1 cellular context compared by ENCODE assay signal in the genomic region with DNA sequence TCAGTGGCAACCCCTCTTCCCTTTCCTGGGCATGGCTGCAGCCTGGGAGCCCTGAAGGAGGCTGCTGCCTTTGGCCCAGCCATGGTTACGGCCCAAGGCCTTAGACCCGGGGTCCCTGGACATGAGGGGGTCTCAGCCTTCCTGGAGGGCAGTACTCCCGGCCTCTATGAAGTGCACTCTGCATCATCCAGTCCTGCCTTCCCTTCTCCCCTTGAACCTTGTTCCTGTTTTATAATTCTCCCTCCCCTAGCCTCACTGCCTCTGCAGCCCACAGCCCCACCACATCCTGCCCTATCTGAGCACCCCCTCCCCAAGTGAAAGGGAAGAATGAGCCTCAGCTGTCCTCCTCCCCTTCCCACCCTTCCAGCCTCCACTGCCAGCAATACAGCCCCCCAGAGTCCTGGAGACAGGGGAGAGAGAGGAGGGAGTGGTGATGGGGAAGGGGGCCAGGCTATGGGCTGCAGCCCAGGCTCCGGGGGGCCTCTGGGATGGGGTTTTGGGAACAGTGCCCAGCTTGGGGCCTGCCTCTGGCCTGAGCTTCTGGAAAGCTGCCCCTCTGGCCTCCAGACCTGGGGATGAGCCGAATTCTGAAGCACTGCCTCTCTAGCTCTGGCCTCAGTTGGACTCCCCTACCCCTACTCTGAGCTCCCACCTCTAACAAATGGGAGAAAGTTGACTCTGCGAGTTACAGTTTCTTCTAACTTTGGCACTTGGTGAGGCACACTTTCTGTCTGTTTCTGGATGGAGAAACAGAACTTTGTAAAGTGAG.
A peak's percentile ranks its signal among the peaks of the same experiment; 100 is the strongest.
TF ChIP-seq lines count a peak whose summit lies in the region.

No MANE protein-coding gene starts in this region.

TF ChIP-seq in GM12878, 131 proteins besides CTCF, POLR2A, EP300 and RAD21:
- TF ChIP-seq SPI1 (IDR thresholded peaks at IDR 0.05; ENCODE audit: borderline replicate concordance, insufficient read depth, low read depth, low read length) (no peak), SRF (IDR thresholded peaks at IDR 0.05; ENCODE audit: low read depth in 2 of 2, low read length in 2 of 2) (no peak), MXI1 (IDR thresholded peaks at IDR 0.05; ENCODE audit: low read depth, low read length) (no peak), POLR2AphosphoS5 (IDR thresholded peaks at IDR 0.05; ENCODE audit: low read length) (peak; percentile 8; the same call in 1 of the 2 replicates), SREBF2 (IDR thresholded peaks at IDR 0.05; ENCODE audit: low read length) (no peak), TBL1XR1 (IDR thresholded peaks at IDR 0.05; ENCODE audit: low read depth, low read length) (no peak), NR2C2 (IDR thresholded peaks at IDR 0.05; ENCODE audit: borderline replicate concordance, control insufficient read depth, insufficient read length, low read depth) (no peak), SMAD5 (IDR thresholded peaks at IDR 0.05; ENCODE audit: low read depth) (0 out of 2 replicates have a peak, but pooled peaks have one; percentile 34)
- TF ChIP-seq, protein P1, sequence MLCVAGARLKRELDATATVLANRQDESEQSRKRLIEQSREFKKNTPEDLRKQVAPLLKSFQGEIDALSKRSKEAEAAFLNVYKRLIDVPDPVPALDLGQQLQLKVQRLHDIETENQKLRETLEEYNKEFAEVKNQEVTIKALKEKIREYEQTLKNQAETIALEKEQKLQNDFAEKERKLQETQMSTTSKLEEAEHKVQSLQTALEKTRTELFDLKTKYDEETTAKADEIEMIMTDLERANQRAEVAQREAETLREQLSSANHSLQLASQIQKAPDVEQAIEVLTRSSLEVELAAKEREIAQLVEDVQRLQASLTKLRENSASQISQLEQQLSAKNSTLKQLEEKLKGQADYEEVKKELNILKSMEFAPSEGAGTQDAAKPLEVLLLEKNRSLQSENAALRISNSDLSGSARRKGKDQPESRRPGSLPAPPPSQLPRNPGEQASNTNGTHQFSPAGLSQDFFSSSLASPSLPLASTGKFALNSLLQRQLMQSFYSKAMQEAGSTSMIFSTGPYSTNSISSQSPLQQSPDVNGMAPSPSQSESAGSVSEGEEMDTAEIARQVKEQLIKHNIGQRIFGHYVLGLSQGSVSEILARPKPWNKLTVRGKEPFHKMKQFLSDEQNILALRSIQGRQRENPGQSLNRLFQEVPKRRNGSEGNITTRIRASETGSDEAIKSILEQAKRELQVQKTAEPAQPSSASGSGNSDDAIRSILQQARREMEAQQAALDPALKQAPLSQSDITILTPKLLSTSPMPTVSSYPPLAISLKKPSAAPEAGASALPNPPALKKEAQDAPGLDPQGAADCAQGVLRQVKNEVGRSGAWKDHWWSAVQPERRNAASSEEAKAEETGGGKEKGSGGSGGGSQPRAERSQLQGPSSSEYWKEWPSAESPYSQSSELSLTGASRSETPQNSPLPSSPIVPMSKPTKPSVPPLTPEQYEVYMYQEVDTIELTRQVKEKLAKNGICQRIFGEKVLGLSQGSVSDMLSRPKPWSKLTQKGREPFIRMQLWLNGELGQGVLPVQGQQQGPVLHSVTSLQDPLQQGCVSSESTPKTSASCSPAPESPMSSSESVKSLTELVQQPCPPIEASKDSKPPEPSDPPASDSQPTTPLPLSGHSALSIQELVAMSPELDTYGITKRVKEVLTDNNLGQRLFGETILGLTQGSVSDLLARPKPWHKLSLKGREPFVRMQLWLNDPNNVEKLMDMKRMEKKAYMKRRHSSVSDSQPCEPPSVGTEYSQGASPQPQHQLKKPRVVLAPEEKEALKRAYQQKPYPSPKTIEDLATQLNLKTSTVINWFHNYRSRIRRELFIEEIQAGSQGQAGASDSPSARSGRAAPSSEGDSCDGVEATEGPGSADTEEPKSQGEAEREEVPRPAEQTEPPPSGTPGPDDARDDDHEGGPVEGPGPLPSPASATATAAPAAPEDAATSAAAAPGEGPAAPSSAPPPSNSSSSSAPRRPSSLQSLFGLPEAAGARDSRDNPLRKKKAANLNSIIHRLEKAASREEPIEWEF (IDR thresholded peaks at IDR 0.05; ENCODE audit: insufficient replicate concordance, low read depth, low read length): no peak
- TF ChIP-seq, protein P2, sequence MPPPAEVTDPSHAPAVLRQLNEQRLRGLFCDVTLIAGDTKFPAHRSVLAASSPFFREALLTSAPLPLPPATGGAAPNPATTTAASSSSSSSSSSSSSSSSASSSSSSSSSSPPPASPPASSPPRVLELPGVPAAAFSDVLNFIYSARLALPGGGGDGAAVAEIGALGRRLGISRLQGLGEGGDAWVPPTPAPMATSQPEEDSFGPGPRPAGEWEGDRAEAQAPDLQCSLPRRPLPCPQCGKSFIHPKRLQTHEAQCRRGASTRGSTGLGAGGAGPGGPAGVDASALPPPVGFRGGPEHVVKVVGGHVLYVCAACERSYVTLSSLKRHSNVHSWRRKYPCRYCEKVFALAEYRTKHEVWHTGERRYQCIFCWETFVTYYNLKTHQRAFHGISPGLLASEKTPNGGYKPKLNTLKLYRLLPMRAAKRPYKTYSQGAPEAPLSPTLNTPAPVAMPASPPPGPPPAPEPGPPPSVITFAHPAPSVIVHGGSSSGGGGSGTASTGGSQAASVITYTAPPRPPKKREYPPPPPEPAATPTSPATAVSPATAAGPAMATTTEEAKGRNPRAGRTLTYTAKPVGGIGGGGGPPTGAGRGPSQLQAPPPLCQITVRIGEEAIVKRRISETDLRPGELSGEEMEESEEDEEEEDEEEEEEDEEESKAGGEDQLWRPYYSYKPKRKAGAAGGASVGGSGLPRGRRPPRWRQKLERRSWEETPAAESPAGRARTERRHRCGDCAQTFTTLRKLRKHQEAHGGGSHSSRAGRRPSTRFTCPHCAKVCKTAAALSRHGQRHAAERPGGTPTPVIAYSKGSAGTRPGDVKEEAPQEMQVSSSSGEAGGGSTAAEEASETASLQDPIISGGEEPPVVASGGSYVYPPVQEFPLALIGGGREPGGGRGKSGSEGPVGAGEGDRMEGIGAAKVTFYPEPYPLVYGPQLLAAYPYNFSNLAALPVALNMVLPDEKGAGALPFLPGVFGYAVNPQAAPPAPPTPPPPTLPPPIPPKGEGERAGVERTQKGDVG (CRISPR knock-in tag; IDR thresholded peaks at IDR 0.05): 0 out of 2 replicates have a peak, but pooled peaks have one; percentile 39
- TF ChIP-seq, protein P3, sequence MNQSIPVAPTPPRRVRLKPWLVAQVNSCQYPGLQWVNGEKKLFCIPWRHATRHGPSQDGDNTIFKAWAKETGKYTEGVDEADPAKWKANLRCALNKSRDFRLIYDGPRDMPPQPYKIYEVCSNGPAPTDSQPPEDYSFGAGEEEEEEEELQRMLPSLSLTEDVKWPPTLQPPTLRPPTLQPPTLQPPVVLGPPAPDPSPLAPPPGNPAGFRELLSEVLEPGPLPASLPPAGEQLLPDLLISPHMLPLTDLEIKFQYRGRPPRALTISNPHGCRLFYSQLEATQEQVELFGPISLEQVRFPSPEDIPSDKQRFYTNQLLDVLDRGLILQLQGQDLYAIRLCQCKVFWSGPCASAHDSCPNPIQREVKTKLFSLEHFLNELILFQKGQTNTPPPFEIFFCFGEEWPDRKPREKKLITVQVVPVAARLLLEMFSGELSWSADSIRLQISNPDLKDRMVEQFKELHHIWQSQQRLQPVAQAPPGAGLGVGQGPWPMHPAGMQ (IDR thresholded peaks at IDR 0.05; ENCODE audit: borderline replicate concordance): no peak
